29 cellular contexts compared by ENCODE assay signal in the genomic region with DNA sequence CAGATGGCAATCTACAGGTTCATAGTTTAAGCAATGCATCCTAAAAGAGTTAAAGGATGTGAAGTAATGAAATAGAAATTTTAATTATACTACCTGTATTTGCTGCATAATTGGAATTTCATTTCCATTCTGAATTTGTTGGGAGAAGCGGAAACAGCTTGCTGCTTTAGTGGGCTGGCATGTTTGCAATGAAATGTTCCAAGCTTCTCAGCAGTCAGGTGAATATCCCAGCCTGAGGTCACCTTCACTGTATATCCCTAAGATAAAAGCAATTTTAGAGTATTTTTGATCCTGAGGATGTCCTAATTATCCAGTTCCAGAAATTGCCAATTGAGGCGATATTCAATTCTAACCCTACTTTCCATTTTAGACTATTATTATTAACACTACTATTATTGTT.
"Had no signal": no experiment of that assay in that cellular context is flagged by ENCODE, and none has a peak within 500 bp of the region (broad histone marks: within the 10 kb centered on the region; RNA-seq: fewer than 3 reads in every experiment).

No MANE protein-coding gene starts in this region.

- H3K4me1 ChIP-seq: ascending aorta had no signal

- H3K27me3 ChIP-seq: ascending aorta, cardiac muscle cell had no signal

- FAIRE-seq: bronchial epithelial cell, TTC549 had no signal

- H3K27ac ChIP-seq: ascending aorta, cardiac muscle cell, VCaP had no signal

- DNase-seq: activated B cell treated with CpG ODN at 0.5 μM for 24 hours; activated CD4-positive, alpha-beta memory T cell treated with anti-CD3 and anti-CD28 coated beads, Interleukin-2, amount 10 ng/mL, durations not matched to agents 7 days and 5 days; activated CD4-positive, alpha-beta T cell treated with anti-CD3 and anti-CD28 coated beads for 1 hour; activated CD4-positive, alpha-beta T cell treated with anti-CD3 and anti-CD28 coated beads for 36 hours; activated CD4-positive, alpha-beta T cell treated with anti-CD3 and anti-CD28 coated beads for 48 hours; activated CD4-positive, alpha-beta T cell treated with anti-CD3 and anti-CD28 coated beads, Interleukin-2, amount 10 ng/mL, durations not matched to agents 7 days and 5 days; activated CD4-positive, alpha-beta T cell treated with anti-CD3 and anti-CD28 coated beads, Interleukin-2, amount 50 U/mL, for 48 hours; activated CD8-positive, alpha-beta memory T cell treated with anti-CD3 and anti-CD28 coated beads for 24 hours; activated CD8-positive, alpha-beta memory T cell treated with anti-CD3 and anti-CD28 coated beads, Interleukin-2, amount 10 ng/mL, durations not matched to agents 7 days and 5 days; activated CD8-positive, alpha-beta memory T cell treated with anti-CD3 and anti-CD28 coated beads, Interleukin-2, amount 50 U/mL, for 48 hours; activated CD8-positive, alpha-beta T cell treated with anti-CD3 and anti-CD28 coated beads, Interleukin-2, amount 10 ng/mL, durations not matched to agents 7 days and 5 days; activated effector memory CD4-positive, alpha-beta T cell treated with Interleukin-2 at 50 U/mL for 16 hours; activated gamma-delta T cell; activated naive CD4-positive, alpha-beta T cell treated with anti-CD3 and anti-CD28 coated beads, Interleukin-2, amount 10 ng/mL, durations not matched to agents 7 days and 5 days; activated naive CD4-positive, alpha-beta T cell treated with Interleukin-2 at 50 U/mL for 16 hours; activated naive CD8-positive, alpha-beta T cell treated with anti-CD3 and anti-CD28 coated beads, Interleukin-2, amount 10 ng/mL, durations not matched to agents 7 days and 5 days; activated naive CD8-positive, alpha-beta T cell treated with anti-CD3 and anti-CD28 coated beads, Interleukin-2, amount 50 U/mL, for 24 hours; activated T-cell treated with anti-CD3 and anti-CD28 coated beads, Interleukin-2, amount 50 U/mL, for 24 hours; activated T-cell treated with anti-CD3 and anti-CD28 coated beads, Interleukin-2, amount 50 U/mL, for 48 hours; amygdala; anterior cingulate cortex; T-helper 1 cell; T-helper 2 cell; T-helper 9 cell had no signal

- H3K4me3 ChIP-seq: ascending aorta, cardiac muscle cell had no signal

- H3K9me3 ChIP-seq: ascending aorta had no signal

- H3K36me3 ChIP-seq: ascending aorta, cardiac muscle cell had no signal

- ATAC-seq: activated CD4-positive, alpha-beta T cell treated with anti-CD3 and anti-CD28 coated beads for 36 hours; activated CD8-positive, alpha-beta memory T cell treated with anti-CD3 and anti-CD28 coated beads, Interleukin-2, amount 10 ng/mL, durations not matched to agents 7 days and 5 days; activated CD8-positive, alpha-beta T cell treated with anti-CD3 and anti-CD28 coated beads, Interleukin-2, amount 10 ng/mL, durations not matched to agents 7 days and 5 days; activated naive CD8-positive, alpha-beta T cell treated with anti-CD3 and anti-CD28 coated beads, Interleukin-2, amount 50 U/mL, for 24 hours had no signal
